1 cellular context compared by ENCODE assay signal in the genomic region with DNA sequence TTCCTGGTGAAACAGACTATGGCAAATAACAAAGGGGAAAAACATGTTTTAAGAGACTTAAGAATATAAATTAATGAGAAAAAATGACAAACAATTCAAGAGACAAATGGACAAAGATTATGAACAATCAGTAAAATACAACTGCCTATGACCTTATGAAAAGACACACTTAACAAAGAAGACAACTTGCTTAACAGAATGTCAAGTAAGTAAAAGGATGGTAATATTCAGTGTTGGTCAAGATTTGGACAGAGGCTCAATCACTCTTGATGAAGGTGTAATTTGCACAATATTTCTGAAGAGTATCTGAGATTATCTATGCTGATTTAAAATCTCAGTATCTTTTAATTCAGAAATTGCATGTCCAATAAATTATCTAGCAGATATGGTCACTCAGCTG.
A peak's percentile ranks its signal among the peaks of the same experiment; 100 is the strongest.
TF ChIP-seq lines count a peak whose summit lies in the region.

No MANE protein-coding gene starts in this region.

TF ChIP-seq in HEK293, 187 proteins besides CTCF, POLR2A, EP300 and RAD21:
- TF ChIP-seq, protein P1, sequence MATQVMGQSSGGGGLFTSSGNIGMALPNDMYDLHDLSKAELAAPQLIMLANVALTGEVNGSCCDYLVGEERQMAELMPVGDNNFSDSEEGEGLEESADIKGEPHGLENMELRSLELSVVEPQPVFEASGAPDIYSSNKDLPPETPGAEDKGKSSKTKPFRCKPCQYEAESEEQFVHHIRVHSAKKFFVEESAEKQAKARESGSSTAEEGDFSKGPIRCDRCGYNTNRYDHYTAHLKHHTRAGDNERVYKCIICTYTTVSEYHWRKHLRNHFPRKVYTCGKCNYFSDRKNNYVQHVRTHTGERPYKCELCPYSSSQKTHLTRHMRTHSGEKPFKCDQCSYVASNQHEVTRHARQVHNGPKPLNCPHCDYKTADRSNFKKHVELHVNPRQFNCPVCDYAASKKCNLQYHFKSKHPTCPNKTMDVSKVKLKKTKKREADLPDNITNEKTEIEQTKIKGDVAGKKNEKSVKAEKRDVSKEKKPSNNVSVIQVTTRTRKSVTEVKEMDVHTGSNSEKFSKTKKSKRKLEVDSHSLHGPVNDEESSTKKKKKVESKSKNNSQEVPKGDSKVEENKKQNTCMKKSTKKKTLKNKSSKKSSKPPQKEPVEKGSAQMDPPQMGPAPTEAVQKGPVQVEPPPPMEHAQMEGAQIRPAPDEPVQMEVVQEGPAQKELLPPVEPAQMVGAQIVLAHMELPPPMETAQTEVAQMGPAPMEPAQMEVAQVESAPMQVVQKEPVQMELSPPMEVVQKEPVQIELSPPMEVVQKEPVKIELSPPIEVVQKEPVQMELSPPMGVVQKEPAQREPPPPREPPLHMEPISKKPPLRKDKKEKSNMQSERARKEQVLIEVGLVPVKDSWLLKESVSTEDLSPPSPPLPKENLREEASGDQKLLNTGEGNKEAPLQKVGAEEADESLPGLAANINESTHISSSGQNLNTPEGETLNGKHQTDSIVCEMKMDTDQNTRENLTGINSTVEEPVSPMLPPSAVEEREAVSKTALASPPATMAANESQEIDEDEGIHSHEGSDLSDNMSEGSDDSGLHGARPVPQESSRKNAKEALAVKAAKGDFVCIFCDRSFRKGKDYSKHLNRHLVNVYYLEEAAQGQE (tag by site-specific recombination; IDR thresholded peaks at IDR 0.05) = 0 out of 2 replicates have a peak, but pooled peaks have one; percentile 18
- TF ChIP-seq ZNF184 (tag by site-specific recombination; IDR thresholded peaks at IDR 0.05) (peak; percentile 94), ZNF76 (tag by site-specific recombination; IDR thresholded peaks at IDR 0.05; ENCODE audit: borderline replicate concordance, low read depth) (no peak), FEZF1 (tag by site-specific recombination; IDR thresholded peaks at IDR 0.05) (no peak), ZBTB1 (tag by site-specific recombination; IDR thresholded peaks at IDR 0.05) (no peak)
- TF ChIP-seq, protein P2, sequence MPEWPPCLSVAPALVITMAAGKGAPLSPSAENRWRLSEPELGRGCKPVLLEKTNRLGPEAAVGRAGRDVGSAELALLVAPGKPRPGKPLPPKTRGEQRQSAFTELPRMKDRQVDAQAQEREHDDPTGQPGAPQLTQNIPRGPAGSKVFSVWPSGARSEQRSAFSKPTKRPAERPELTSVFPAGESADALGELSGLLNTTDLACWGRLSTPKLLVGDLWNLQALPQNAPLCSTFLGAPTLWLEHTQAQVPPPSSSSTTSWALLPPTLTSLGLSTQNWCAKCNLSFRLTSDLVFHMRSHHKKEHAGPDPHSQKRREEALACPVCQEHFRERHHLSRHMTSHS (tag by site-specific recombination; IDR thresholded peaks at IDR 0.05) = no peak
